21 cellular contexts compared by ENCODE assay signal in the genomic region with DNA sequence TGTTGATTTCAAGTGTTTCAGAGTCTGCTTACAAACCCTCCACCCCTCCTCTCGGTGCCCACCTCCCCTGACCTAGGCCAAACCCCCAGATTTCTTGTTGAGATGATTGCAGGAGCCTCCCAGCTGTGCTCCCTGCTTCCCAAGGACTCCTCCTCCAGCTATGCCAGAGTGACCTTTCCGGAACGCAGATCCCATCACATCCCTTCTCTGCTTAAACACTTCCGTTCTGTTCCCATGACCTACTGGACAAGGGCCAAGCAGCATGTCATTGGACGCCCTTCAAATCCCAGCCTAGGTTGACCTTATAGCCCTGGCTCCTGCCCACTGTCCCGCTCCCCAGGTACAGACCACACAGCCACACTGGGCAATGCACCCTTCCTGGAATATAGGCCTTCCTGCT. TPM values are rescaled to one million over a fixed set of nuclear protein-coding genes. Genes with fewer than 3 reads are reported as not detected.
"Had no signal": no experiment of that assay in that cellular context is flagged by ENCODE, and none has a peak within 500 bp of the region (broad histone marks: within the 10 kb centered on the region; RNA-seq: fewer than 3 reads in every experiment).

No MANE protein-coding gene starts in this region.

- H3K36me3 ChIP-seq: breast epithelium, esophagus muscularis mucosa, heart right ventricle, left lung, lower lobe of right lung, right atrium auricular region, spleen, upper lobe of left lung, vagina had no signal

- H3K4me3 ChIP-seq: breast epithelium, esophagus muscularis mucosa, heart right ventricle, left lung, lower lobe of right lung, right atrium auricular region, spleen, upper lobe of left lung, vagina had no signal

- DNase-seq: activated CD4-positive, alpha-beta T cell treated with anti-CD3 and anti-CD28 coated beads for 36 hours; activated CD4-positive, CD25-positive, alpha-beta regulatory T cell; activated CD8-positive, alpha-beta memory T cell treated with anti-CD3 and anti-CD28 coated beads, Interleukin-2, amount 10 ng/mL, durations not matched to agents 7 days and 5 days; activated CD8-positive, alpha-beta T cell treated with anti-CD3 and anti-CD28 coated beads, Interleukin-2, amount 10 ng/mL, durations not matched to agents 7 days and 5 days; activated naive CD4-positive, alpha-beta T cell; activated T-cell treated with anti-CD3 and anti-CD28 coated beads, Interleukin-2, amount 50 U/mL, for 72 hours; central memory CD4-positive, alpha-beta T cell; effector CD4-positive, alpha-beta T cell; foreskin keratinocyte; heart right ventricle; left lung; lower lobe of right lung; occipital lobe; spleen; stimulated activated CD4-positive, alpha-beta T cell treated with anti-CD3 and anti-CD28 coated beads, Interleukin-2, amount 100 ng/mL, for 48 hours; T-helper 1 cell; upper lobe of left lung had no signal

- H3K4me1 ChIP-seq: breast epithelium, esophagus muscularis mucosa, foreskin keratinocyte, lower lobe of right lung, right atrium auricular region, upper lobe of left lung, vagina had no signal

- H3K27me3 ChIP-seq: breast epithelium, foreskin keratinocyte, right atrium auricular region, spleen, upper lobe of left lung, vagina had no signal

- H3K27ac ChIP-seq: breast epithelium, esophagus muscularis mucosa, foreskin keratinocyte, heart right ventricle, left lung, lower lobe of right lung, right atrium auricular region, upper lobe of left lung, vagina had no signal

- H3K9me3 ChIP-seq: breast epithelium, left lung, lower lobe of right lung, right atrium auricular region, upper lobe of left lung, vagina had no signal

RNA-seq across cellular contexts. Expression of a gene that starts 23.7 kb away (rescaled TPM):
- total RNA-seq: activated CD8-positive, alpha-beta T cell treated with anti-CD3 and anti-CD28 coated beads, Interleukin-2, amount 10 ng/mL, durations not matched to agents 7 days and 5 days had no signal
